Comparison of ENCODE assay signal across 8 cellular contexts in the genomic region with DNA sequence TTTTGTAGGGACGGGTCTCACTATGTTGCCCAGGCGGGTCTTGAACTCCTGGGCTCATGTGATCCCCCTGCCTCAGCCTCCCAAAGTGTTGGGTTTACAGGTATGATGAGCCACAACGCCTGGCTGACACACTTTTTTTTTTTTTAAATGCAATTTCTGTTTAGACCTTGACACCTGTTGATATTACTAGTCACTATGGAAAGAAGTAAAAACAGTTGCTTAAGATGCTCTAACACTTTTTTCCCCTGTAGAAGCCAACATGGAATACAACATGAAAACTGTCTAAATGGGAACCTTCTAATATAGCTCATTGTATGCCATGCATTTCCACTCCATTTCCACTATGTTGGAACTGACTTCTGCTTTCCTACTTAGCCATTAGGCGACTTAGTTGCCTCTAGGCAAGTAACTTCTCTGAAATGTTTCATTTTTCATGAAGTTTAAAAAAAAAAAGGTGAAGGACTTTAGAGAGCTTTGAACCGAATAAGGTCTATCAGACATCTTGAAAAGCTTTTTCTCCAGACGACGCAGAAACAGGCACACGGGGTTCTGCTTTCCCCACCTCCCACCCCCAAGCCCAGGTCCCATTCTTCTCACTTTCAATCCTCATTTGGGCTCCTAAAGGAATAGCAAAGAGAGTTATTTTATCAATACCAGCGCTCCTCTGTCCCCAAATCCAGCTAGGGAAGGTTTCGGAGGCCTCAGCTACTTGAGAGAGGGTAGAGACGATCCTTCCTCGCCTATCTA. TPM values are rescaled to one million over a fixed set of nuclear protein-coding genes. Genes with fewer than 3 reads are reported as not detected.
DNase-seq lines count a peak whose midpoint lies in the region; ATAC-seq and TF ChIP-seq lines count a peak whose summit lies in the region.

No MANE protein-coding gene starts in this region.

- intact Hi-C loops in ovary (cut with DNase I): no loop called here

- H3K27me3 ChIP-seq in ovary: no peaks in the 10 kb centered on the region

- H3K4me3 Mint-ChIP-seq in T-helper 17 cell: peak overlapping the region; percentile 99

- peak overlapping the region in 1 of 2 donors; percentile 72 for H3K27ac ChIP-seq in ovary

- H3K27ac Mint-ChIP-seq in T-helper 17 cell: peak overlapping the region; percentile 100

- ATAC-seq in HG02943 (IDR thresholded peaks at IDR 0.05; ENCODE audit: low read depth, unreplicated experiment): peak; percentile 7
- ATAC-seq in T-helper 17 cell: peak; percentile 2

- H3K36me3 ChIP-seq in ovary: no peaks in the 10 kb centered on the region

- H3K36me3 Mint-ChIP-seq in T-helper 17 cell (ENCODE audit: low read depth): no peaks in the 10 kb centered on the region

- 14 to 16% (median 14%) methylated on average over 12 of the region's 12 CpGs for WGBS in ovary, 3 donors

- no peak for TF ChIP-seq CTCF in ovary (IDR thresholded peaks at IDR 0.05)

- H3K4me1 ChIP-seq in ovary (ENCODE audit: insufficient read depth): no peaks in the 10 kb centered on the region

- H3K27me3 Mint-ChIP-seq in T-helper 17 cell: no peaks in the 10 kb centered on the region

- peak overlapping the region; percentile 91 for H3K4me3 ChIP-seq in ovary

- no peaks in the 10 kb centered on the region for H3K9me3 ChIP-seq in T-helper 17 cell (ENCODE audit: control insufficient read depth, low read length, poor library complexity, severe bottlenecking)
- H3K9me3 ChIP-seq in ovary: no peaks in the 10 kb centered on the region

- no peak for TF ChIP-seq POLR2A in ovary (IDR thresholded peaks at IDR 0.05)

- H3K4me1 Mint-ChIP-seq in T-helper 17 cell: peaks cover 23% of the 10 kb centered on the region

- no peak for TF ChIP-seq EP300 in ovary (IDR thresholded peaks at IDR 0.05)

- DNase-seq in NCI-H146 (lab: John Stamatoyannopoulos, UW) (peak; percentile 29), NCI-H146 treated with DMSO at 0.1 percent for 48 hours (lab: John Stamatoyannopoulos, UW; ENCODE audit: unreplicated experiment) (no peak), T-helper 17 cell (no peak), fibroblast of peridontal ligament (ENCODE audit: extremely low read depth) (peak; percentile 50), ovary (no peak), NCI-H1930 (lab: John Stamatoyannopoulos, UW) (no peak)
- no peak for DNase-seq in stimulated activated naive CD4-positive, alpha-beta T cell treated with Interleukin-2 at 50 U/mL for 16 hours (lab: John Stamatoyannopoulos, UW)

RNA-seq across cellular contexts. Expression of gene DR1, which starts 0.6 kb away (rescaled TPM):
- total RNA-seq in T-helper 17 cell (10 to 100 TPM; 58.9 to 75.1 TPM), ovary (10 to 100 TPM; 14.0 to 47.3 (median 33.2) TPM)
- 10 to 100 TPM; 14.5 to 27.5 TPM for polyA plus RNA-seq in ovary

Comparison
In these comparisons a context has a peak if more than half of its experiments do, and no peak if none do; other contexts are left out.
1. DNase-seq: peak in NCI-H146 (single experiment) and fibroblast of peridontal ligament (single experiment); none in NCI-H146 treated with DMSO at 0.1 percent for 48 hours (single experiment), T-helper 17 cell (0 of 3), ovary (0 of 5), NCI-H1930 (0 of 2) and stimulated activated naive CD4-positive, alpha-beta T cell treated with Interleukin-2 at 50 U/mL for 16 hours (single experiment).